In the genomic region with DNA sequence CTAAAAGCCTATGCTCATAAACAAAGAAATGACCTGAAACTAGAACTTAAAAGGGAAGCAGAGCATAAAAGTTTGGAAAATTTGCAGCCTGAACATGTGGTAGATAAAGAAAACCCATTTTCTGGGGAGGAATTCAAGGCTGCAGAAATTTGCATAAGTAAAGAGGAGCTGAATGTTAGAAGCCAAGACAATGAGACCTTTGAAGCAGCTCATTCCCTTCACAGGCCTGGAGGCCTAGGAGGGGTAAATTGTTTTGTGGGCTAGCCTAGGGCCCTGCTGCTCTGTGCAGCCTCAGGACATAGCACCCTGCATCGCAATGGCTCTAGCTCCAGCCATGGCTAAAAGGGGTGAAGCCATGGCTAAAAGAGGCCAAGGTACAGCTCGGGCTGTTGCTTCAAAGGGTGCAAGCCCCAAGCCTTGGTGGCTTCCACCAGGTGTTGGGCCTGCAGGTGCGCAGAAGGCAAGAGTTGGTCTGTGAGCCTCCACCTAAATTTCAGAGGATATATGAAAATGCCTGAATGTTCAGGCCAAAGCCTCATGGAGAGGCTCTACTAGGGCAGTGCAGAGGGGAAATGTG, we compare ENCODE assay signal across 18 cellular contexts. TPM values are rescaled to one million over a fixed set of nuclear protein-coding genes. Genes with fewer than 3 reads are reported as not detected.
A peak's percentile ranks its signal among the peaks of the same experiment; 100 is the strongest.
DNase-seq lines count a peak whose midpoint lies in the region; ATAC-seq, FAIRE-seq and TF ChIP-seq lines count a peak whose summit lies in the region.
"Had no signal": no experiment of that assay in that cellular context is flagged by ENCODE, and none has a peak within 500 bp of the region (broad histone marks: within the 10 kb centered on the region; RNA-seq: fewer than 3 reads in every experiment).

No MANE protein-coding gene starts in this region.

- H3K23ac ChIP-seq in trophoblast cell (ENCODE audit: low read length): no peak overlapping the region

- H3K36me3 ChIP-seq in HepG2 (replicated peaks in 1 of 2; ENCODE audit: control insufficient read depth in 1 of 2, insufficient read depth in 2 of 2, low read length in 2 of 2) (no peaks in the 10 kb centered on the region), right lobe of liver (no peaks in the 10 kb centered on the region), trophoblast cell (ENCODE audit: control insufficient read depth in 1 of 2, insufficient read depth in 2 of 2, low read length in 2 of 2) (no peaks in the 10 kb centered on the region)
- H3K36me3 ChIP-seq: BLaER1 treated with 17β-estradiol and CSF1 and Interleukin-3, amounts not matched to agents 10 nM and 100 nM had no signal

- H3K4me2 ChIP-seq in HepG2 (ENCODE audit: low read depth, low read length): no peak overlapping the region
- no peak overlapping the region for H3K4me2 ChIP-seq in trophoblast cell (ENCODE audit: low read length)
- H3K4me2 ChIP-seq: BLaER1 treated with 17β-estradiol and CSF1 and Interleukin-3, amounts not matched to agents 10 nM and 100 nM had no signal

- H3K79me1 ChIP-seq in trophoblast cell (ENCODE audit: low read length): no peaks in the 10 kb centered on the region

- no peak overlapping the region for H4K12ac ChIP-seq in trophoblast cell (ENCODE audit: low read depth, low read length)

- H3K14ac ChIP-seq in trophoblast cell (ENCODE audit: low read length): no peak overlapping the region

- no peak overlapping the region for H3K27ac ChIP-seq in HepG2 (ENCODE audit: extremely low read length, insufficient read depth, low read length)
- H3K27ac ChIP-seq in right lobe of liver: no peak overlapping the region
- H3K27ac ChIP-seq in trophoblast cell (ENCODE audit: low read depth, low read length): no peak overlapping the region
- H3K27ac ChIP-seq: BLaER1 treated with 17β-estradiol and CSF1 and Interleukin-3, amounts not matched to agents 10 nM and 100 nM had no signal

- POLR2A ChIA-PET in HepG2 (lab: Yijun Ruan, JAX): no interaction called here
- POLR2A ChIA-PET in WTC11 (lab: Charles Lee): interaction anchor here (0.6 to 1.0 kb wide), 5 partner anchors 13 to 376 kb away, joined by 3 read pairs; no protein-coding TSS in a partner anchor

- no peak overlapping the region for H3K18ac ChIP-seq in trophoblast cell (ENCODE audit: low read length)

- no peak overlapping the region for H2BK12ac ChIP-seq in trophoblast cell (ENCODE audit: low read length)

- TF ChIP-seq POLR2A in HepG2 (IDR thresholded peaks at IDR 0.05; ENCODE audit: insufficient read depth in 1 of 2, low read depth in 2 of 2, low read length in 2 of 2): no peak
- no peak for TF ChIP-seq POLR2A in right lobe of liver (IDR thresholded peaks at IDR 0.05)

- CTCF ChIA-PET in HepG2 (lab: Yijun Ruan, JAX; ENCODE audit: low intra/inter-chr PET ratio, low total read pairs) (no interaction called here), WTC11 (lab: Charles Lee) (interaction anchor here (0.6 kb wide), 1 partner anchor 105 kb away, joined by 3 read pairs; no protein-coding TSS in a partner anchor)

- FAIRE-seq in HepG2 (lab: Jason Lieb, UNC): no peak
- FAIRE-seq: GM12892, H54, HTR-8/SVneo had no signal

- TF ChIP-seq EP300 in HepG2 (IDR thresholded peaks at IDR 0.05; ENCODE audit: low read depth in 2 of 2, low read length in 2 of 2): no peak
- no peak for TF ChIP-seq EP300 in HepG2 (CRISPR knock-in tag; IDR thresholded peaks at IDR 0.05; ENCODE audit: borderline replicate concordance)

- in situ Hi-C loops in HepG2 (cut with HindIII; ENCODE audit: extremely low pct_ligation_motif_present, low pct_unique_long_range_greater_than_20kb): no loop called here

- no peaks in the 10 kb centered on the region for H4K20me1 ChIP-seq in HepG2 (ENCODE audit: insufficient read depth, low read length)
- H4K20me1 ChIP-seq: BLaER1 treated with 17β-estradiol and CSF1 and Interleukin-3, amounts not matched to agents 10 nM and 100 nM had no signal

- no peak overlapping the region for H4K8ac ChIP-seq in trophoblast cell (ENCODE audit: low read depth, low read length)

- H2BK5ac ChIP-seq in trophoblast cell (ENCODE audit: low read depth, low read length, poor library complexity): no peak overlapping the region

- H3K36me3 Mint-ChIP-seq in WTC11: peaks cover 10% of the 10 kb centered on the region
- H3K36me3 Mint-ChIP-seq: CD4-positive, CD25-positive, alpha-beta regulatory T cell had no signal

- H3K9me3 Mint-ChIP-seq in WTC11: peaks cover 22% of the 10 kb centered on the region

- no peak overlapping the region for H2BK120ac ChIP-seq in trophoblast cell (ENCODE audit: insufficient read depth, low read length, poor library complexity)

- H3K4me1 Mint-ChIP-seq in WTC11: peaks cover 23% of the 10 kb centered on the region
- H3K4me1 Mint-ChIP-seq: CD4-positive, CD25-positive, alpha-beta regulatory T cell had no signal

- intact Hi-C loops in HepG2 (cut with micrococcal nuclease; ENCODE audit: unreplicated experiment): no loop called here
- intact Hi-C loops in right lobe of liver (cut with DNase I): no loop called here

- BruUV-seq in HepG2 (replicated peaks; lab: Mats Ljungman, UMichigan): no TSS peak

- DNase-seq in HepG2 (ENCODE audit: low spot score): peak; percentile 48
- no peak for DNase-seq in right lobe of liver
- no peak for DNase-seq in WTC11 (ENCODE audit: low spot score)
- peak; percentile 16 to 28 for DNase-seq in trophoblast cell
- DNase-seq in NCI-H510A (lab: John Stamatoyannopoulos, UW): no peak
- DNase-seq: ACHN; Calu3; CD4-positive, CD25-positive, alpha-beta regulatory T cell; DMS153; DMS79 treated with DMSO at 0.1 percent for 48 hours; EL; GDM1 had no signal

- no peak overlapping the region for H3K4me3 Mint-ChIP-seq in WTC11
- H3K4me3 Mint-ChIP-seq: CD4-positive, CD25-positive, alpha-beta regulatory T cell had no signal

- H4K91ac ChIP-seq in trophoblast cell (ENCODE audit: low read depth, low read length): no peak overlapping the region

- no peak overlapping the region for H3K27ac Mint-ChIP-seq in WTC11
- H3K27ac Mint-ChIP-seq: CD4-positive, CD25-positive, alpha-beta regulatory T cell had no signal

- H3K9me3 ChIP-seq in HepG2 (ENCODE audit: low read length) (no peaks in the 10 kb centered on the region), right lobe of liver (no peaks in the 10 kb centered on the region), trophoblast cell (ENCODE audit: insufficient read depth, low read depth, low read length) (no peaks in the 10 kb centered on the region)

- H3K4ac ChIP-seq in trophoblast cell (ENCODE audit: low read depth, low read length): no peak overlapping the region

- H3K4me1 ChIP-seq in HepG2 (ENCODE audit: insufficient read depth, low read length): peaks cover 35% of the 10 kb centered on the region
- no peaks in the 10 kb centered on the region for H3K4me1 ChIP-seq in right lobe of liver
- no peaks in the 10 kb centered on the region for H3K4me1 ChIP-seq in trophoblast cell (ENCODE audit: control insufficient read depth in 1 of 2, insufficient read depth in 2 of 2, low read length in 2 of 2)
- H3K4me1 ChIP-seq: BLaER1 treated with 17β-estradiol and CSF1 and Interleukin-3, amounts not matched to agents 10 nM and 100 nM had no signal

- H2AFZ ChIP-seq in HepG2 (ENCODE audit: low read length): no peak overlapping the region
- no peak overlapping the region for H2AFZ ChIP-seq in trophoblast cell (ENCODE audit: insufficient read depth, low read length, poor library complexity)

- H3K79me2 ChIP-seq in HepG2 (ENCODE audit: insufficient read depth, low read length) (no peaks in the 10 kb centered on the region), trophoblast cell (ENCODE audit: control insufficient read depth, insufficient read depth, low read length, poor library complexity) (no peaks in the 10 kb centered on the region)

- H2AK5ac ChIP-seq in trophoblast cell (ENCODE audit: low read length): no peak overlapping the region

- H3K27me3 Mint-ChIP-seq in WTC11 (ENCODE audit: low read depth): no peaks in the 10 kb centered on the region

- H3K4me3 ChIP-seq in HepG2 (replicated peaks in 1 of 3; ENCODE audit: insufficient read depth in 1 of 3, low read depth in 2 of 3, low read length in 3 of 3) (no peak overlapping the region), right lobe of liver (no peak overlapping the region), trophoblast cell (ENCODE audit: low read depth, low read length) (no peak overlapping the region)
- H3K4me3 ChIP-seq: BLaER1 treated with 17β-estradiol and CSF1 and Interleukin-3, amounts not matched to agents 10 nM and 100 nM had no signal

- H3K27me3 ChIP-seq in HepG2 (ENCODE audit: control insufficient read depth in 1 of 2, insufficient read depth in 2 of 2, low read length in 2 of 2) (no peaks in the 10 kb centered on the region), right lobe of liver (no peaks in the 10 kb centered on the region), trophoblast cell (ENCODE audit: insufficient read depth, low read length) (no peaks in the 10 kb centered on the region)
- H3K27me3 ChIP-seq: BLaER1 treated with 17β-estradiol and CSF1 and Interleukin-3, amounts not matched to agents 10 nM and 100 nM had no signal

- H3K9ac ChIP-seq in HepG2 (ENCODE audit: insufficient read depth, low read depth, low read length) (no peak overlapping the region), trophoblast cell (ENCODE audit: low read length) (no peak overlapping the region)
- H3K9ac ChIP-seq: BLaER1 treated with 17β-estradiol and CSF1 and Interleukin-3, amounts not matched to agents 10 nM and 100 nM had no signal

- WGBS in HepG2 (ENCODE audit: low lambda C conversion rate): 58% methylated on average over 3 of the region's 3 CpGs
- WGBS in right lobe of liver (ENCODE audit: insufficient coverage, low coverage, low lambda C conversion rate, missing lambda C conversion rate): 95% methylated on average over 3 of the region's 3 CpGs
- WGBS in trophoblast cell (ENCODE audit: extremely low coverage, insufficient coverage, insufficient read length): no CpG with 5 or more reads among the region's 3 CpGs

- no peak for TF ChIP-seq RAD21 in HepG2 (CRISPR knock-in tag; IDR thresholded peaks at IDR 0.05)

- peak; percentile 86 for ATAC-seq in HepG2
- no peak for ATAC-seq in right lobe of liver
- peak; percentile 94 for ATAC-seq in WTC11
- no peak for ATAC-seq in GM18511 (IDR thresholded peaks at IDR 0.05; ENCODE audit: unreplicated experiment)
- no peak for ATAC-seq in HG02973 (IDR thresholded peaks at IDR 0.05; ENCODE audit: unreplicated experiment)

- TF ChIP-seq CTCF in HepG2 (CRISPR knock-in tag; IDR thresholded peaks at IDR 0.05): no peak
- no peak for TF ChIP-seq CTCF in right lobe of liver (IDR thresholded peaks at IDR 0.05)
- no peak for TF ChIP-seq CTCF in WTC11 (IDR thresholded peaks at IDR 0.05)

RNA-seq across cellular contexts. Expression of a gene that starts 38.3 kb away (rescaled TPM):
- not detected in 2 replicates for total RNA-seq in HepG2 (2016; rRNA removed; fragmentation: Illumina TruSeq; extraction: Trizol)
- not detected in 2 replicates for total RNA-seq in HepG2 (2016; cell fraction: cytosol; rRNA removed; fragmentation: Illumina TruSeq; extraction: Trizol; ENCODE audit: low read depth)
- total RNA-seq in HepG2 (2016; cell fraction: insoluble cytoplasmic fraction; rRNA removed; fragmentation: Illumina TruSeq; extraction: Trizol): 0.06 TPM in 1 of 2 replicates, not detected in the other
- total RNA-seq in HepG2 (2016; cell fraction: membrane; rRNA removed; fragmentation: Illumina TruSeq; extraction: Trizol): not detected in 2 replicates
- not detected in 2 replicates for total RNA-seq in HepG2 (2016; cell fraction: nucleus; rRNA removed; fragmentation: Illumina TruSeq; extraction: Trizol)
- polyA plus RNA-seq in HepG2 (2011; rRNA removed): 0.12 and 0.13 TPM in 2 replicates
- polyA plus RNA-seq in HepG2 (2011; cell fraction: cytosol; rRNA removed): 0.06 and 0.11 TPM in 2 replicates
- 0.29 and 0.32 TPM in 2 replicates for polyA plus RNA-seq in HepG2 (2011; cell fraction: nucleus; rRNA removed)
- polyA plus RNA-seq in HepG2 (2012): 0.17 and 0.24 TPM in 2 replicates
- not detected in 2 replicates for polyA plus RNA-seq in HepG2 (2016; cell fraction: cytosol; fragmentation: Illumina TruSeq; extraction: Trizol; ENCODE audit: low read depth)
- polyA plus RNA-seq in HepG2 (2016; cell fraction: insoluble cytoplasmic fraction; fragmentation: Illumina TruSeq; extraction: Trizol; ENCODE audit: low read depth): 0.08 TPM in 2 replicates
- not detected in 2 replicates for polyA plus RNA-seq in HepG2 (2016; cell fraction: membrane; fragmentation: Illumina TruSeq; extraction: Trizol; ENCODE audit: low read depth)
- polyA plus RNA-seq in HepG2 (2016; cell fraction: nucleus; fragmentation: Illumina TruSeq; extraction: Trizol; ENCODE audit: insufficient read depth, low read depth): not detected in 2 replicates
- 0.18 and 5.2 TPM in 2 replicates for polyA minus RNA-seq in HepG2 (2011; rRNA and poly(A)+ RNA removed; ENCODE audit: low replicate concordance)
- polyA minus RNA-seq in HepG2 (2011; cell fraction: cytosol; rRNA and poly(A)+ RNA removed): 0.53 and 0.59 TPM in 2 replicates
- polyA minus RNA-seq in HepG2 (2011; cell fraction: nucleus; rRNA and poly(A)+ RNA removed): 0.13 TPM in 1 of 2 replicates, not detected in the other
- total RNA-seq in right lobe of liver: under 1 TPM in 1 of 6 experiments, not detected in 5; 0.24 TPM
- 344 to 379 TPM (median 376 TPM) in 3 replicates for total RNA-seq in WTC11 (2021)
- polyA plus RNA-seq in trophoblast cell (2013): 0.05 and 0.07 TPM in 2 replicates
- total RNA-seq: CD4-positive, CD25-positive, alpha-beta regulatory T cell had no signal
- polyA plus RNA-seq: CD4-positive, CD25-positive, alpha-beta regulatory T cell had no signal

RNA-seq across cellular contexts. Expression of a gene that starts 48.3 kb away (rescaled TPM):
- 0.02 TPM in 1 of 2 replicates, not detected in the other for total RNA-seq in HepG2 (2016; rRNA removed; fragmentation: Illumina TruSeq; extraction: Trizol)
- total RNA-seq in HepG2 (2016; cell fraction: cytosol; rRNA removed; fragmentation: Illumina TruSeq; extraction: Trizol; ENCODE audit: low read depth): not detected in 2 replicates
- 0.03 and 0.04 TPM in 2 replicates for total RNA-seq in HepG2 (2016; cell fraction: insoluble cytoplasmic fraction; rRNA removed; fragmentation: Illumina TruSeq; extraction: Trizol)
- 0.03 TPM in 1 of 2 replicates, not detected in the other for total RNA-seq in HepG2 (2016; cell fraction: membrane; rRNA removed; fragmentation: Illumina TruSeq; extraction: Trizol)
- total RNA-seq in HepG2 (2016; cell fraction: nucleus; rRNA removed; fragmentation: Illumina TruSeq; extraction: Trizol): not detected in 2 replicates
- polyA plus RNA-seq in HepG2 (2011; rRNA removed): 0.07 TPM in 1 of 2 replicates, not detected in the other
- 0.01 and 0.03 TPM in 2 replicates for polyA plus RNA-seq in HepG2 (2011; cell fraction: cytosol; rRNA removed)
- polyA plus RNA-seq in HepG2 (2011; cell fraction: nucleus; rRNA removed): 0.03 and 0.06 TPM in 2 replicates
- polyA plus RNA-seq in HepG2 (2012): 0.03 TPM in 1 of 2 replicates, not detected in the other
- not detected in 2 replicates for polyA plus RNA-seq in HepG2 (2016; cell fraction: cytosol; fragmentation: Illumina TruSeq; extraction: Trizol; ENCODE audit: low read depth)
- polyA plus RNA-seq in HepG2 (2016; cell fraction: insoluble cytoplasmic fraction; fragmentation: Illumina TruSeq; extraction: Trizol; ENCODE audit: low read depth): not detected in 2 replicates
- polyA plus RNA-seq in HepG2 (2016; cell fraction: membrane; fragmentation: Illumina TruSeq; extraction: Trizol; ENCODE audit: low read depth): 0.03 TPM in 1 of 2 replicates, not detected in the other
- 0.10 TPM in 1 of 2 replicates, not detected in the other for polyA plus RNA-seq in HepG2 (2016; cell fraction: nucleus; fragmentation: Illumina TruSeq; extraction: Trizol; ENCODE audit: insufficient read depth, low read depth)
- 2.7 TPM in 1 of 2 replicates, not detected in the other for polyA minus RNA-seq in HepG2 (2011; rRNA and poly(A)+ RNA removed; ENCODE audit: low replicate concordance)
- not detected in 2 replicates for polyA minus RNA-seq in HepG2 (2011; cell fraction: cytosol; rRNA and poly(A)+ RNA removed)
- not detected in 2 replicates for polyA minus RNA-seq in HepG2 (2011; cell fraction: nucleus; rRNA and poly(A)+ RNA removed)
- total RNA-seq in right lobe of liver: not detected
- 46.4 to 51.6 TPM (median 51.1 TPM) in 3 replicates for total RNA-seq in WTC11 (2021)
- polyA plus RNA-seq in trophoblast cell (2013): 0.01 TPM in 1 of 2 replicates, not detected in the other
- total RNA-seq: CD4-positive, CD25-positive, alpha-beta regulatory T cell had no signal
- polyA plus RNA-seq: CD4-positive, CD25-positive, alpha-beta regulatory T cell had no signal

Comparison
In these comparisons a context has a peak if more than half of its experiments do, and no peak if none do; other contexts are left out.
1. ATAC-seq: peak in HepG2 (single experiment) and WTC11 (single experiment); none in right lobe of liver (0 of 4), GM18511 (single experiment) and HG02973 (single experiment).
2. DNase-seq: peak in HepG2 (single experiment) and trophoblast cell (2 of 2); none in right lobe of liver (0 of 3), WTC11 (single experiment) and NCI-H510A (single experiment).
3. RNA of a gene that starts 38.3 kb away (total RNA-seq): 344 to 379 TPM in WTC11; 0.06 TPM in HepG2 and 0.24 TPM in right lobe of liver; every median in the first group is over 100 times any median in the second.
4. RNA of a gene that starts 48.3 kb away (total RNA-seq): 46.4 to 51.6 TPM in WTC11; 0.02 to 0.04 TPM in HepG2 and not detected in right lobe of liver; every median in the first group is over 10 times any median in the second.